Comparison of ENCODE assay signal across 1 cellular context in genomic region chr9:33458444-33458843, GRCh38.
TF ChIP-seq lines count a peak whose summit lies in the region.

No MANE protein-coding gene starts in this region.

TF ChIP-seq in HEK293, 187 proteins besides CTCF, POLR2A, EP300 and RAD21 (continued from another document):
- TF ChIP-seq, protein P1, sequence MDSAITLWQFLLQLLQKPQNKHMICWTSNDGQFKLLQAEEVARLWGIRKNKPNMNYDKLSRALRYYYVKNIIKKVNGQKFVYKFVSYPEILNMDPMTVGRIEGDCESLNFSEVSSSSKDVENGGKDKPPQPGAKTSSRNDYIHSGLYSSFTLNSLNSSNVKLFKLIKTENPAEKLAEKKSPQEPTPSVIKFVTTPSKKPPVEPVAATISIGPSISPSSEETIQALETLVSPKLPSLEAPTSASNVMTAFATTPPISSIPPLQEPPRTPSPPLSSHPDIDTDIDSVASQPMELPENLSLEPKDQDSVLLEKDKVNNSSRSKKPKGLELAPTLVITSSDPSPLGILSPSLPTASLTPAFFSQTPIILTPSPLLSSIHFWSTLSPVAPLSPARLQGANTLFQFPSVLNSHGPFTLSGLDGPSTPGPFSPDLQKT (IDR thresholded peaks at IDR 0.05; ENCODE audit: borderline replicate concordance, low read depth, low read length), result no peak
- TF ChIP-seq GFI1B (tag by site-specific recombination; IDR thresholded peaks at IDR 0.05) (no peak), ZNF792 (tag by site-specific recombination; IDR thresholded peaks at IDR 0.05) (no peak), KLF1 (tag by site-specific recombination; IDR thresholded peaks at IDR 0.05) (no peak), ZNF585B (tag by site-specific recombination; IDR thresholded peaks at IDR 0.05) (no peak), ZNF175 (tag by site-specific recombination; IDR thresholded peaks at IDR 0.05) (no peak)
